In genomic region chr20:50885781-50886180, GRCh38 we compare ENCODE assay signal across 1 cellular context.
TF ChIP-seq lines count a peak whose summit lies in the region.

No MANE protein-coding gene starts in this region.

TF ChIP-seq in HCT116, 20 proteins besides CTCF, POLR2A, EP300 and RAD21 (continued from another document):
- TF ChIP-seq TCF7L2 (IDR thresholded peaks at IDR 0.05; ENCODE audit: borderline replicate concordance, extremely low read depth, insufficient read depth, insufficient read length) (no peak), EGR1 (IDR thresholded peaks at IDR 0.05; ENCODE audit: low read depth) (no peak), FOSL1 (IDR thresholded peaks at IDR 0.05; ENCODE audit: low read depth) (no peak), JUND (IDR thresholded peaks at IDR 0.05) (no peak), SRF (IDR thresholded peaks at IDR 0.05; ENCODE audit: low read depth) (no peak)
